Comparison of ENCODE assay signal across 16 cellular contexts in the genomic region with DNA sequence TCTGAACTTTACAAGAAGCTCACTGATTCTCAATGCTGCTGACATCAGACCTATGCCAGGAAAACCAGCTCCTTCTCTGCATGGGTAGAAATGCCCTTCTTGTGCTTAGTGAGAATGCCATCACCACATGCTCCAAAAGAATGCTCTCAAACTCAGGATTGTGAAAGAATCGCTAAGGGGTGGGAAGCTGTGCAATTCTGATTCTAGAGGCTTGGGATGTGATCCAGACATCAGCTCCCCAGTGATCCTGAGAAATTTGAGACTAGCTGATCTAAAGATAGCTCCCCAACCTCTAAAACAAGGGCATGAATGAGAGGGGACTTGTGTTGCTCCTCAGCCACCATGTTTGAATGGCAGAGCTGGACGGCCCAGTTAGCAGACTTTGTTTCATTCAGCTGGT.
DNase-seq lines count a peak whose midpoint lies in the region; ATAC-seq and TF ChIP-seq lines count a peak whose summit lies in the region.
"Had no signal": no experiment of that assay in that cellular context is flagged by ENCODE, and none has a peak within 500 bp of the region (broad histone marks: within the 10 kb centered on the region; RNA-seq: fewer than 3 reads in every experiment).

No MANE protein-coding gene starts in this region.

- TF ChIP-seq CTCF in astrocyte of the cerebellum (IDR thresholded peaks at IDR 0.05; ENCODE audit: low read depth, low read length, missing control alignments) = no peak

- in situ Hi-C loops in astrocyte of the cerebellum (cut with HindIII; ENCODE audit: low sequenced_read_pairs) = no loop called here

- H3K4me3 ChIP-seq in astrocyte of the cerebellum (ENCODE audit: low read depth, low read length) = no peak overlapping the region

- DNase-seq in GM04504 (ENCODE audit: low read depth) (peak; percentile 65), astrocyte of the cerebellum (ENCODE audit: low read depth) (peak; percentile 59), hepatic stellate cell (ENCODE audit: low spot score) (peak; percentile 43), stromal cell of bone marrow (ENCODE audit: low read depth) (peak; percentile 64), C1 segment of cervical spinal cord (lab: John Stamatoyannopoulos, UW) (no peak)
- no peak for DNase-seq in activated naive CD4-positive, alpha-beta T cell treated with anti-CD3 and anti-CD28 coated beads, Interleukin-2, amount 50 U/mL, for 16 hours
- DNase-seq: left cardiac atrium; naive thymus-derived CD8-positive, alpha-beta T cell; NCI-H1105; NCI-H446 treated with DMSO at 0.1 percent for 48 hours; PC-3; stimulated activated naive CD8-positive, alpha-beta T cell treated with anti-CD3 and anti-CD28 coated beads, Interleukin-15, amount 100 ng/mL, for 72 hours; T-cell had no signal

- ATAC-seq in GM21619 (IDR thresholded peaks at IDR 0.05; ENCODE audit: unreplicated experiment) = no peak
- ATAC-seq: activated CD4-positive, CD25-positive, alpha-beta regulatory T cell treated with anti-CD3 and anti-CD28 coated beads, Interleukin-2, amount 50 U/mL, for 24 hours; naive thymus-derived CD8-positive, alpha-beta T cell; sciatic nerve; stimulated activated naive CD8-positive, alpha-beta T cell treated with anti-CD3 and anti-CD28 coated beads, Interleukin-15, amount 100 ng/mL, for 72 hours; T-cell had no signal

Comparison
In these comparisons a context has a peak if more than half of its experiments do, and no peak if none do; other contexts are left out.
1. DNase-seq: peak in GM04504 (single experiment), astrocyte of the cerebellum (single experiment), hepatic stellate cell (single experiment) and stromal cell of bone marrow (single experiment); none in C1 segment of cervical spinal cord (0 of 14) and activated naive CD4-positive, alpha-beta T cell treated with anti-CD3 and anti-CD28 coated beads, Interleukin-2, amount 50 U/mL, for 16 hours (single experiment).